ENCODE assay signal across 25 cellular contexts in the genomic region with DNA sequence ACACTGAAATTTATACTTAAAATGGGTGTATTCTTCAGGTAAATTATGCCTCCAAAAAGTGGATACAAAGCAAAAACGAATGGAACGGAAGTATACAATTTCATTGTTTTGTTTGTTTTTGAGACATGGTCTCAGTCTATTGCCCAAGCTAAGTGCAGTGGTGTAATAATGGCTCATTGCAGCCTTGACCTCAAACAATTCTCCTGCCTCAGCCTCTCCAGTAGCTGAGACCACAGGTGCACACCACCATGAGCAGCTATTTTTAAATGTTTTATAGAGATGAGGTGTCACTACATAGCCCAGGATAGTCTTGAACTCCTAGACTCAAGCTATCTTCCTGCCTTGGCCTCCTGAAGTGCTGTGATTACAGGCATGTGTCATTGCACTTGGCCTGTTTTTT.
"Had no signal": no experiment of that assay in that cellular context is flagged by ENCODE, and none has a peak within 500 bp of the region (broad histone marks: within the 10 kb centered on the region; RNA-seq: fewer than 3 reads in every experiment).

No MANE protein-coding gene starts in this region.

- H2AFZ ChIP-seq: hepatocyte had no signal

- H3K27me3 ChIP-seq: dorsolateral prefrontal cortex, esophagus muscularis mucosa, foreskin keratinocyte, gastroesophageal sphincter, heart left ventricle, hepatocyte, left lung had no signal

- H3K4me3 ChIP-seq: coronary artery, dorsolateral prefrontal cortex, esophagus muscularis mucosa, gastroesophageal sphincter, heart left ventricle, hepatocyte, left lung, lower lobe of right lung, mucosa of descending colon had no signal

- H3K27ac ChIP-seq: coronary artery, dorsolateral prefrontal cortex, esophagus muscularis mucosa, foreskin keratinocyte, gastroesophageal sphincter, heart left ventricle, hepatocyte, left lung, lower lobe of right lung had no signal

- H3K4me1 ChIP-seq: esophagus muscularis mucosa, foreskin keratinocyte, heart left ventricle, left lung, lower lobe of right lung had no signal

- DNase-seq: dermis blood vessel endothelial cell; dorsolateral prefrontal cortex; effector CD4-positive, alpha-beta T cell; effector memory CD4-positive, alpha-beta T cell; foreskin keratinocyte; heart left ventricle; hypothalamus; immature natural killer cell; islet precursor cell; kidney; kidney glomerular epithelial cell; left cardiac atrium; left lung; left ventricle myocardium superior; lower lobe of right lung; mesenchymal stem cell; mucosa of descending colon; naive thymus-derived CD4-positive, alpha-beta T cell had no signal

- H3K9me3 ChIP-seq: esophagus muscularis mucosa, gastroesophageal sphincter, heart left ventricle, left lung, lower lobe of right lung, mucosa of descending colon had no signal

- FAIRE-seq: colon, endothelial cell of umbilical vein, frontal cortex, kidney had no signal

- ATAC-seq: foreskin keratinocyte; gastroesophageal sphincter; heart left ventricle; left cardiac atrium; left lung; left ventricle myocardium superior; lower lobe of right lung; mucosa of descending colon; naive thymus-derived CD4-positive, alpha-beta T cell had no signal

- H3K4me2 ChIP-seq: hepatocyte had no signal
